In the genomic region with DNA sequence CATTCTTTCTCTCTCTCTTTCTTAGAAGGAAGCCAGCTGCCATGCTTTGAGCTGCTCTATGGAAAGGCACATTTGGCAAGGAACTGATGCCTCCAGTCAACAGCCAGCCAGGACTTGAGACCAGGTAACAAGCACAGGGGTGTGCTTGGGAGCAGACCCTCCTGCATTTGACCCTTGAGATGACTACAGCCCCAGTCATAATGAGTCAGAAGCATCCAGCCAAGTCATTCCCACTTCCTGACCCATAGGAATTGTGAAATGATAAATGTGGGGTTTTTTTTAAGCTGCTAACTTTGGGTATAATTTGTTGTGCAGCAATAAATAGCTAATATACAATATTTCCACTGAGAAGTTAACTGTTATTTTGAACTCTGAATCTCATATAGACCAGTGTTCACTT, we compare ENCODE assay signal across 19 cellular contexts.
DNase-seq lines count a peak whose midpoint lies in the region; ATAC-seq and TF ChIP-seq lines count a peak whose summit lies in the region.
"Had no signal": no experiment of that assay in that cellular context is flagged by ENCODE, and none has a peak within 500 bp of the region (broad histone marks: within the 10 kb centered on the region; RNA-seq: fewer than 3 reads in every experiment).

No MANE protein-coding gene starts in this region.

- no peak overlapping the region for H3K23ac ChIP-seq in neuronal stem cell (ENCODE audit: low read depth, low read length, poor library complexity)

- H3K9me3 ChIP-seq in neuronal stem cell (replicated peaks in 1 of 2; ENCODE audit: control insufficient read depth in 2 of 2, insufficient read depth in 1 of 2, low read depth in 1 of 2, low read length in 2 of 2) (no peaks in the 10 kb centered on the region), HAP-1 (no peaks in the 10 kb centered on the region)
- H3K9me3 ChIP-seq: gastrocnemius medialis, neutrophil, tibial artery had no signal

- TF ChIP-seq CTCF in GM10266 (IDR thresholded peaks at IDR 0.05; ENCODE audit: control insufficient read depth, insufficient read depth, low read depth, missing control alignments), result no peak

- DNase-seq in A172 (ENCODE audit: low spot score), result peak; percentile 83
- peak; percentile 5 for DNase-seq in HK-2 (ENCODE audit: unreplicated experiment)
- peak; percentile 51 for DNase-seq in astrocyte of the hippocampus (ENCODE audit: low read depth, low spot score)
- DNase-seq in glomerular visceral epithelial cell (ENCODE audit: extremely low spot score), result peak; percentile 27
- no peak for DNase-seq in neuronal stem cell (ENCODE audit: low spot score)
- no peak for DNase-seq in HAP-1 (ENCODE audit: low spot score in 2 of 2)
- no peak for DNase-seq in GM10266 (ENCODE audit: extremely low spot score)
- DNase-seq: activated effector memory CD4-positive, alpha-beta T cell treated with anti-CD3 and anti-CD28 coated beads, Interleukin-2, amount 50 U/mL, for 16 hours; dorsolateral prefrontal cortex; gastrocnemius medialis; NCI-H1048; RPMI8226; stimulated activated CD4-positive, alpha-beta T cell treated with anti-CD3 and anti-CD28 coated beads, Interleukin-4, amount 100 ng/mL, for 24 hours; T-cell; tibial artery had no signal

- in situ Hi-C loops in HAP-1 (cut with MboI; ENCODE audit: low sequenced_read_pairs), result no loop called here

- H2AK5ac ChIP-seq in neuronal stem cell (ENCODE audit: low read depth, low read length), result no peak overlapping the region

- no peak overlapping the region for H3K27ac ChIP-seq in neuronal stem cell (replicated peaks; ENCODE audit: low read length)
- H3K27ac ChIP-seq: gastrocnemius medialis, neutrophil, tibial artery had no signal

- no peak overlapping the region for H2BK15ac ChIP-seq in neuronal stem cell (ENCODE audit: low read length)

- no peak overlapping the region for H4K8ac ChIP-seq in neuronal stem cell (ENCODE audit: low read depth, low read length)

- H3K14ac ChIP-seq in neuronal stem cell (ENCODE audit: low read length), result no peak overlapping the region

- no peaks in the 10 kb centered on the region for H3K36me3 ChIP-seq in neuronal stem cell (replicated peaks in 1 of 2; ENCODE audit: control insufficient read depth in 2 of 2, insufficient read depth in 2 of 2, low read length in 2 of 2)
- no peaks in the 10 kb centered on the region for H3K36me3 ChIP-seq in HAP-1 (replicated peaks)
- H3K36me3 ChIP-seq: gastrocnemius medialis, neutrophil, tibial artery had no signal

- no peak overlapping the region for H3K4me3 ChIP-seq in neuronal stem cell (ENCODE audit: low read length in 2 of 2)
- no peak overlapping the region for H3K4me3 ChIP-seq in HAP-1
- H3K4me3 ChIP-seq: dorsolateral prefrontal cortex, gastrocnemius medialis, tibial artery had no signal

- no peak overlapping the region for H2AFZ ChIP-seq in neuronal stem cell (ENCODE audit: low read length)

- H3K27me3 ChIP-seq in neuronal stem cell (ENCODE audit: control insufficient read depth in 3 of 3, insufficient read depth in 3 of 3, low read depth in 1 of 3, low read length in 3 of 3) (no peaks in the 10 kb centered on the region), HAP-1 (ENCODE audit: low read depth) (no peaks in the 10 kb centered on the region)
- H3K27me3 ChIP-seq: dorsolateral prefrontal cortex, gastrocnemius medialis, neutrophil, tibial artery had no signal

- H4K91ac ChIP-seq in neuronal stem cell (ENCODE audit: low read depth, low read length, poor library complexity), result no peak overlapping the region

- H2BK120ac ChIP-seq in neuronal stem cell (ENCODE audit: low read depth, low read length), result no peak overlapping the region

- H3K4ac ChIP-seq in neuronal stem cell (ENCODE audit: low read length), result no peak overlapping the region

- H3K4me2 ChIP-seq in neuronal stem cell (ENCODE audit: insufficient read depth, low read length, poor library complexity, severe bottlenecking), result no peak overlapping the region

- H3K79me1 ChIP-seq in neuronal stem cell (ENCODE audit: low read depth, low read length), result no peaks in the 10 kb centered on the region

- no peak overlapping the region for H2BK5ac ChIP-seq in neuronal stem cell (ENCODE audit: low read length)

- H3K9ac ChIP-seq in neuronal stem cell (ENCODE audit: low read depth, low read length, poor library complexity), result no peak overlapping the region

- H2BK12ac ChIP-seq in neuronal stem cell (ENCODE audit: low read length), result no peak overlapping the region

- H3K4me1 ChIP-seq in neuronal stem cell (ENCODE audit: control insufficient read depth in 2 of 2, insufficient read depth in 1 of 2, low read depth in 1 of 2, low read length in 2 of 2), result no peaks in the 10 kb centered on the region
- H3K4me1 ChIP-seq in HAP-1, result no peaks in the 10 kb centered on the region
- H3K4me1 ChIP-seq: gastrocnemius medialis, tibial artery had no signal

- H3K18ac ChIP-seq in neuronal stem cell (ENCODE audit: low read length), result no peak overlapping the region

- ATAC-seq in HG02970 (IDR thresholded peaks at IDR 0.05; ENCODE audit: low FRiP score, unreplicated experiment), result no peak
- ATAC-seq: gastrocnemius medialis, sciatic nerve, T-cell, WTC11 had no signal

Comparison
In these comparisons a context has a peak if more than half of its experiments do, and no peak if none do; other contexts are left out.
1. DNase-seq: peak in A172 (single experiment), HK-2 (single experiment), astrocyte of the hippocampus (single experiment) and glomerular visceral epithelial cell (single experiment); none in neuronal stem cell (single experiment), HAP-1 (0 of 2) and GM10266 (single experiment).